In genomic region chrX:94932278-94932965, GRCh38 we compare ENCODE assay signal across 23 cellular contexts.
DNase-seq lines count a peak whose midpoint lies in the region; ATAC-seq and TF ChIP-seq lines count a peak whose summit lies in the region.
"Had no signal": no experiment of that assay in that cellular context is flagged by ENCODE, and none has a peak within 500 bp of the region (broad histone marks: within the 10 kb centered on the region; RNA-seq: fewer than 3 reads in every experiment).

No MANE protein-coding gene starts in this region.

- intact Hi-C loops in sigmoid colon (cut with DNase I): no loop called here

- TF ChIP-seq POLR2A in sigmoid colon (IDR thresholded peaks at IDR 0.05): no peak

- peaks cover 4 to 8% of the 10 kb centered on the region in 2 donors for H3K9me3 Mint-ChIP-seq in stimulated activated naive B cell treated with anti-CD40 and anti-IgM and Interleukin-4, amounts not matched to agents 10 μg/mL and 1 μg/mL and 100 μg/mL, for 72 hours
- H3K9me3 Mint-ChIP-seq: activated naive CD4-positive, alpha-beta T cell treated with anti-CD3 and anti-CD28 coated beads for 36 hours; HFFc6 had no signal

- H3K4me3 Mint-ChIP-seq in stimulated activated naive B cell treated with anti-CD40 and anti-IgM and Interleukin-4, amounts not matched to agents 10 μg/mL and 1 μg/mL and 100 μg/mL, for 72 hours: no peak overlapping the region
- H3K4me3 Mint-ChIP-seq: activated naive CD4-positive, alpha-beta T cell treated with anti-CD3 and anti-CD28 coated beads for 36 hours; HFFc6; T-helper 2 cell treated with Interferon-gamma antibody and Interleukin-4, amounts not matched to agents 5 μg/mL and 100 μg/mL, for 36 hours had no signal

- no peaks in the 10 kb centered on the region for H3K27me3 Mint-ChIP-seq in stimulated activated naive B cell treated with anti-CD40 and anti-IgM and Interleukin-4, amounts not matched to agents 10 μg/mL and 1 μg/mL and 100 μg/mL, for 72 hours

- H3K4me3 ChIP-seq in OCI-LY1 (ENCODE audit: low read depth, low read length, poor library complexity, severe bottlenecking): peak overlapping the region; percentile 10
- no peak overlapping the region for H3K4me3 ChIP-seq in sigmoid colon
- H3K4me3 ChIP-seq: body of pancreas, dorsolateral prefrontal cortex, esophagus muscularis mucosa, pancreas, spleen, vagina had no signal

- peaks cover 0 to 4% of the 10 kb centered on the region in 2 donors for H3K4me1 Mint-ChIP-seq in stimulated activated naive B cell treated with anti-CD40 and anti-IgM and Interleukin-4, amounts not matched to agents 10 μg/mL and 1 μg/mL and 100 μg/mL, for 72 hours

- H2AFZ ChIP-seq in OCI-LY1 (ENCODE audit: low read length): no peak overlapping the region

- H3K36me3 ChIP-seq in OCI-LY1 (ENCODE audit: insufficient read depth, low read length): no peaks in the 10 kb centered on the region
- H3K36me3 ChIP-seq in sigmoid colon: no peaks in the 10 kb centered on the region
- H3K36me3 ChIP-seq: esophagus muscularis mucosa, pancreas, spleen, vagina had no signal

- ATAC-seq in GM19328 (IDR thresholded peaks at IDR 0.05; ENCODE audit: unreplicated experiment) (peak; percentile 75), HG02759 (IDR thresholded peaks at IDR 0.05; ENCODE audit: unreplicated experiment) (peak; percentile 90), HG03135 (IDR thresholded peaks at IDR 0.05; ENCODE audit: unreplicated experiment) (no peak)
- ATAC-seq in stimulated activated naive B cell treated with anti-CD40 and anti-IgM and Interleukin-4, amounts not matched to agents 10 μg/mL and 1 μg/mL and 100 μg/mL, for 72 hours (replicated peaks): peak; percentile 49 to 91
- ATAC-seq: body of pancreas; pancreas; stimulated activated naive CD8-positive, alpha-beta T cell treated with anti-CD3 and anti-CD28 coated beads, Interleukin-15, Interleukin-2, amounts not matched to agents 100 U/mL and 50 U/mL, for 24 hours had no signal

- no peaks in the 10 kb centered on the region for H3F3A ChIP-seq in OCI-LY1 (ENCODE audit: insufficient read depth, low read length)

- no peak for TF ChIP-seq EP300 in sigmoid colon (IDR thresholded peaks at IDR 0.05)

- H3K36me3 Mint-ChIP-seq in stimulated activated naive B cell treated with anti-CD40 and anti-IgM and Interleukin-4, amounts not matched to agents 10 μg/mL and 1 μg/mL and 100 μg/mL, for 72 hours: no peaks in the 10 kb centered on the region

- TF ChIP-seq CTCF in OCI-LY1 (IDR thresholded peaks at IDR 0.05; ENCODE audit: low read length): no peak
- no peak for TF ChIP-seq CTCF in sigmoid colon (IDR thresholded peaks at IDR 0.05)

- H3K9me3 ChIP-seq in OCI-LY1 (ENCODE audit: low read length) (no peaks in the 10 kb centered on the region), sigmoid colon (no peaks in the 10 kb centered on the region)
- H3K9me3 ChIP-seq: body of pancreas, esophagus muscularis mucosa, pancreas, spleen, vagina had no signal

- H3K79me2 ChIP-seq in OCI-LY1 (ENCODE audit: insufficient read depth, low read length): no peaks in the 10 kb centered on the region

- no peaks in the 10 kb centered on the region for H3K9me2 ChIP-seq in OCI-LY1 (ENCODE audit: low read depth, low read length)

- H3K27me3 ChIP-seq in OCI-LY1 (ENCODE audit: insufficient read depth, low read length): no peaks in the 10 kb centered on the region
- no peaks in the 10 kb centered on the region for H3K27me3 ChIP-seq in sigmoid colon
- H3K27me3 ChIP-seq: body of pancreas, esophagus muscularis mucosa, pancreas, spleen, vagina had no signal

- no peaks in the 10 kb centered on the region for H4K20me1 ChIP-seq in OCI-LY1 (ENCODE audit: insufficient read depth, low read length)

- DNase-seq in stimulated activated naive B cell treated with anti-CD40 and anti-IgM and Interleukin-4, amounts not matched to agents 10 μg/mL and 1 μg/mL and 100 μg/mL, for 72 hours: no peak
- no peak for DNase-seq in sigmoid colon
- DNase-seq in Ammon's horn (ENCODE audit: low spot score): no peak
- DNase-seq: activated CD4-positive, alpha-beta T cell treated with anti-CD3 and anti-CD28 coated beads for 1 hour; activated CD8-positive, alpha-beta memory T cell treated with anti-CD3 and anti-CD28 coated beads, Interleukin-2, amount 50 U/mL, for 4 hours; activated naive CD4-positive, alpha-beta T cell treated with anti-CD3 and anti-CD28 coated beads for 36 hours; body of pancreas; DND-41; dorsolateral prefrontal cortex; HFFc6; kidney glomerular epithelial cell; NCI-H1417; pancreas; SIG-M5; spleen; stimulated activated naive CD8-positive, alpha-beta T cell treated with anti-CD3 and anti-CD28 coated beads, Interleukin-15, Interleukin-2, amounts not matched to agents 100 U/mL and 50 U/mL, for 24 hours had no signal

- H3K9ac ChIP-seq in OCI-LY1 (ENCODE audit: low read length): peak overlapping the region; percentile 47; the same call in 1 of the 2 replicates

- peak overlapping the region; percentile 32 for H3K4me2 ChIP-seq in OCI-LY1 (ENCODE audit: low read length)

- H3K27ac ChIP-seq in OCI-LY1 (ENCODE audit: low read depth, low read length, poor library complexity, severe bottlenecking): peak overlapping the region; percentile 88
- H3K27ac ChIP-seq in sigmoid colon: no peak overlapping the region
- H3K27ac ChIP-seq: body of pancreas, dorsolateral prefrontal cortex, esophagus muscularis mucosa, pancreas, spleen, vagina had no signal

- H3K4me1 ChIP-seq in OCI-LY1 (ENCODE audit: insufficient read depth, low read length, severe bottlenecking) (peaks cover 26% of the 10 kb centered on the region), sigmoid colon (no peaks in the 10 kb centered on the region)
- H3K4me1 ChIP-seq: body of pancreas, esophagus muscularis mucosa, pancreas, spleen, vagina had no signal

- 78 to 80% methylated on average over 3 of the region's 3 CpGs for WGBS in sigmoid colon, 2 donors

- H3K27ac Mint-ChIP-seq in stimulated activated naive B cell treated with anti-CD40 and anti-IgM and Interleukin-4, amounts not matched to agents 10 μg/mL and 1 μg/mL and 100 μg/mL, for 72 hours: no peak overlapping the region
- H3K27ac Mint-ChIP-seq: activated naive CD4-positive, alpha-beta T cell treated with anti-CD3 and anti-CD28 coated beads for 36 hours; HFFc6; T-helper 2 cell treated with Interferon-gamma antibody and Interleukin-4, amounts not matched to agents 5 μg/mL and 100 μg/mL, for 36 hours had no signal
